10 cellular contexts compared by ENCODE assay signal in the genomic region with DNA sequence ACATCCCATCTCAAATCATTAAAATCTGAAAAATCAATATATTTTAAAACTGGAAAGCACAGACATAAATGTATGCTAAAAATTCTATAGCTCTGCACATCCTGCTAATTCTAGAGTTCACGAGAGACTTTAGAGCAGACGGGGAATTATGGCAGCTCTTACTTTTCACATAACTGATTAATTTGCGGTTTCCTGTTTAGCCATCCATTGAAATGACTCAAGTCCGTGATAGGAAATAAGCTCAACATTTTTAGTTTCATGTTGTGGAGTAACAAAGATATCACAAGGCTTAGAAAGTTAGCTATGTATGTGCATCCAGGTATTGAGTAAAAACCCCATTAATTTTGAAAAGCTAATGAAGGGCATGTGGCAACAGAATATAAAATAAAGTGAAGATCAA.
DNase-seq lines count a peak whose midpoint lies in the region; ATAC-seq and TF ChIP-seq lines count a peak whose summit lies in the region.
"Had no signal": no experiment of that assay in that cellular context is flagged by ENCODE, and none has a peak within 500 bp of the region (broad histone marks: within the 10 kb centered on the region; RNA-seq: fewer than 3 reads in every experiment).

No MANE protein-coding gene starts in this region.

- ATAC-seq in GM18858 (IDR thresholded peaks at IDR 0.05; ENCODE audit: unreplicated experiment) (peak; percentile 59), HG02973 (IDR thresholded peaks at IDR 0.05; ENCODE audit: unreplicated experiment) (peak; percentile 52)

- peaks cover 11% of the 10 kb centered on the region for H3K4me1 Mint-ChIP-seq in endothelial cell (ENCODE audit: unreplicated experiment)

- H3K27ac ChIP-seq in RWPE1 = peak overlapping the region; percentile 94

- CTCF ChIA-PET in RWPE1 (lab: Yijun Ruan, JAX) = interaction anchor here (1.1 to 1.6 kb wide), 2 partner anchors 148 to 181 kb away, joined by 3 to 4 read pairs; no protein-coding TSS in a partner anchor

- POLR2A ChIA-PET in RWPE1 (lab: Yijun Ruan, JAX; ENCODE audit: low non-redundant PET) = no interaction called here

- H3K27ac Mint-ChIP-seq in endothelial cell (ENCODE audit: unreplicated experiment) = no peak overlapping the region

- no peak for TF ChIP-seq CTCF in RWPE1 (conservative IDR thresholded peaks at IDR 0.05; ENCODE audit: low read depth)
- no peak for TF ChIP-seq CTCF in fibroblast of villous mesenchyme (IDR thresholded peaks at IDR 0.05; ENCODE audit: insufficient read depth, low read depth, low read length)
- no peak for TF ChIP-seq CTCF in endothelial cell (IDR thresholded peaks at IDR 0.05; ENCODE audit: unreplicated experiment)

- no peaks in the 10 kb centered on the region for H3K9me3 Mint-ChIP-seq in endothelial cell (ENCODE audit: unreplicated experiment)

- no peak overlapping the region for H3K4me3 Mint-ChIP-seq in endothelial cell (ENCODE audit: unreplicated experiment)

- DNase-seq in RWPE1 (ENCODE audit: low spot score) (peak; percentile 28), fibroblast of villous mesenchyme (ENCODE audit: low read depth) (peak; percentile 93), anterior cingulate cortex (lab: John Stamatoyannopoulos, UW) (no peak), endothelial cell (ENCODE audit: low spot score) (no peak)
- DNase-seq in activated CD4-positive, CD25-positive, alpha-beta regulatory T cell treated with anti-CD3 and anti-CD28 coated beads, Interleukin-2, amount 50 U/mL, for 72 hours = no peak
- no peak for DNase-seq in effector CD4-positive, alpha-beta T cell
- DNase-seq: amniotic stem cell had no signal

- peaks cover 3% of the 10 kb centered on the region for H3K27me3 Mint-ChIP-seq in endothelial cell (ENCODE audit: unreplicated experiment)

- no peak overlapping the region for H3K4me3 ChIP-seq in fibroblast of villous mesenchyme (ENCODE audit: low read depth, low read length)
- H3K4me3 ChIP-seq: lung had no signal

- H3K36me3 Mint-ChIP-seq in endothelial cell (ENCODE audit: low read depth, unreplicated experiment) = peaks cover 12% of the 10 kb centered on the region

Comparison
In these comparisons a context has a peak if more than half of its experiments do, and no peak if none do; other contexts are left out.
1. DNase-seq: peak in RWPE1 (single experiment) and fibroblast of villous mesenchyme (single experiment); none in activated CD4-positive, CD25-positive, alpha-beta regulatory T cell treated with anti-CD3 and anti-CD28 coated beads, Interleukin-2, amount 50 U/mL, for 72 hours (single experiment), anterior cingulate cortex (0 of 58), endothelial cell (single experiment) and effector CD4-positive, alpha-beta T cell (single experiment).